ENCODE assay signal across 12 cellular contexts in genomic region chr2:190974629-190975361, GRCh38. TPM values are rescaled to one million over a fixed set of nuclear protein-coding genes. Genes with fewer than 3 reads are reported as not detected.
DNase-seq lines count a peak whose midpoint lies in the region; ATAC-seq lines count a peak whose summit lies in the region.
"Had no signal": no experiment of that assay in that cellular context is flagged by ENCODE, and none has a peak within 500 bp of the region (broad histone marks: within the 10 kb centered on the region; RNA-seq: fewer than 3 reads in every experiment).

No MANE protein-coding gene starts in this region.

- H3K4me1 Mint-ChIP-seq in activated CD4-positive, alpha-beta T cell treated with anti-CD3 and anti-CD28 coated beads, Interleukin-2, amount 10 ng/mL, durations not matched to agents 7 days and 5 days: peaks cover 78% of the 10 kb centered on the region
- peaks cover 23% of the 10 kb centered on the region for H3K4me1 Mint-ChIP-seq in activated T-helper 17 cell treated with anti-CD3 and anti-CD28 coated beads, Interleukin-2, amount 50 U/mL, for 72 hours

- no peak overlapping the region for H3K4me3 Mint-ChIP-seq in activated CD4-positive, alpha-beta T cell treated with anti-CD3 and anti-CD28 coated beads, Interleukin-2, amount 10 ng/mL, durations not matched to agents 7 days and 5 days
- no peak overlapping the region for H3K4me3 Mint-ChIP-seq in activated T-helper 17 cell treated with anti-CD3 and anti-CD28 coated beads, Interleukin-2, amount 50 U/mL, for 72 hours
- H3K4me3 Mint-ChIP-seq: activated B cell treated with CpG ODN at 0.5 μM for 24 hours had no signal

- ATAC-seq in activated T-helper 17 cell treated with anti-CD3 and anti-CD28 coated beads, Interleukin-2, amount 50 U/mL, for 72 hours (replicated peaks): no peak
- ATAC-seq in left cardiac atrium (peak; percentile 72 to 84), GM21360 (IDR thresholded peaks at IDR 0.05; ENCODE audit: unreplicated experiment) (no peak)
- peak; percentile 34 for ATAC-seq in stimulated activated naive CD8-positive, alpha-beta T cell treated with anti-CD3 and anti-CD28 coated beads, Interleukin-15, Interleukin-2, amounts not matched to agents 100 U/mL and 50 U/mL, for 24 hours

- H3K9me3 Mint-ChIP-seq in activated CD4-positive, alpha-beta T cell treated with anti-CD3 and anti-CD28 coated beads, Interleukin-2, amount 10 ng/mL, durations not matched to agents 7 days and 5 days: no peaks in the 10 kb centered on the region
- H3K9me3 Mint-ChIP-seq in activated T-helper 17 cell treated with anti-CD3 and anti-CD28 coated beads, Interleukin-2, amount 50 U/mL, for 72 hours: no peaks in the 10 kb centered on the region
- H3K9me3 Mint-ChIP-seq: activated B cell treated with CpG ODN at 0.5 μM for 24 hours had no signal

- POLR2A ChIA-PET in activated CD4-positive, alpha-beta T cell treated with anti-CD3 and anti-CD28 coated beads, Interleukin-2, amount 10 ng/mL, durations not matched to agents 7 days and 5 days (lab: Charles Lee): no interaction called here

- intact Hi-C loops in left cardiac atrium (cut with DNase I): no loop called here

- no peaks in the 10 kb centered on the region for H3K27me3 Mint-ChIP-seq in activated CD4-positive, alpha-beta T cell treated with anti-CD3 and anti-CD28 coated beads, Interleukin-2, amount 10 ng/mL, durations not matched to agents 7 days and 5 days
- no peaks in the 10 kb centered on the region for H3K27me3 Mint-ChIP-seq in activated T-helper 17 cell treated with anti-CD3 and anti-CD28 coated beads, Interleukin-2, amount 50 U/mL, for 72 hours
- H3K27me3 Mint-ChIP-seq: activated B cell treated with CpG ODN at 0.5 μM for 24 hours had no signal

- CTCF ChIA-PET in activated CD4-positive, alpha-beta T cell treated with anti-CD3 and anti-CD28 coated beads, Interleukin-2, amount 10 ng/mL, durations not matched to agents 7 days and 5 days (lab: Charles Lee): interaction anchor here (0.8 to 3.4 kb wide), 7 partner anchors 8 to 37 kb away, joined by 3 to 14 read pairs (median 4); no protein-coding TSS in a partner anchor

- peaks cover 93% of the 10 kb centered on the region for H3K36me3 Mint-ChIP-seq in activated CD4-positive, alpha-beta T cell treated with anti-CD3 and anti-CD28 coated beads, Interleukin-2, amount 10 ng/mL, durations not matched to agents 7 days and 5 days (ENCODE audit: low read depth)
- no peaks in the 10 kb centered on the region for H3K36me3 Mint-ChIP-seq in activated T-helper 17 cell treated with anti-CD3 and anti-CD28 coated beads, Interleukin-2, amount 50 U/mL, for 72 hours (ENCODE audit: low read depth)

- H3K27ac Mint-ChIP-seq in activated CD4-positive, alpha-beta T cell treated with anti-CD3 and anti-CD28 coated beads, Interleukin-2, amount 10 ng/mL, durations not matched to agents 7 days and 5 days: peak overlapping the region; percentile 68
- peak overlapping the region; percentile 67 for H3K27ac Mint-ChIP-seq in activated T-helper 17 cell treated with anti-CD3 and anti-CD28 coated beads, Interleukin-2, amount 50 U/mL, for 72 hours
- H3K27ac Mint-ChIP-seq: activated B cell treated with CpG ODN at 0.5 μM for 24 hours had no signal

- DNase-seq in activated CD4-positive, alpha-beta T cell treated with anti-CD3 and anti-CD28 coated beads, Interleukin-2, amount 10 ng/mL, durations not matched to agents 7 days and 5 days: no peak
- DNase-seq in activated CD4-positive, alpha-beta T cell treated with anti-CD3 and anti-CD28 coated beads for 48 hours: no peak
- DNase-seq in left cardiac atrium (no peak), NCI-H2107 (lab: John Stamatoyannopoulos, UW) (no peak), foreskin melanocyte (no peak)
- no peak for DNase-seq in stimulated activated naive CD8-positive, alpha-beta T cell treated with anti-CD3 and anti-CD28 coated beads, Interleukin-15, Interleukin-2, amounts not matched to agents 100 U/mL and 50 U/mL, for 24 hours
- DNase-seq: ACHN, activated B cell treated with CpG ODN at 0.5 μM for 24 hours, mesendoderm, thyroid gland had no signal

RNA-seq across cellular contexts. Expression of gene STAT1, which starts 39.2 kb away (rescaled TPM):
- total RNA-seq in activated CD4-positive, alpha-beta T cell treated with anti-CD3 and anti-CD28 coated beads, Interleukin-2, amount 10 ng/mL, durations not matched to agents 7 days and 5 days: 100 to 1,000 TPM; 876 to 958 TPM
- 100 to 1,000 TPM; 163 to 363 TPM for total RNA-seq in activated T-helper 17 cell treated with anti-CD3 and anti-CD28 coated beads, Interleukin-2, amount 50 U/mL, for 72 hours
- 10 to 100 TPM; 37.3 to 76.7 TPM for total RNA-seq in left cardiac atrium

Comparison
In these comparisons a context has a peak if more than half of its experiments do, and no peak if none do; other contexts are left out.
1. ATAC-seq: peak in left cardiac atrium (2 of 2) and stimulated activated naive CD8-positive, alpha-beta T cell treated with anti-CD3 and anti-CD28 coated beads, Interleukin-15, Interleukin-2, amounts not matched to agents 100 U/mL and 50 U/mL, for 24 hours (single experiment); none in activated T-helper 17 cell treated with anti-CD3 and anti-CD28 coated beads, Interleukin-2, amount 50 U/mL, for 72 hours (single experiment) and GM21360 (single experiment).